1 cellular context compared by ENCODE assay signal in the genomic region with DNA sequence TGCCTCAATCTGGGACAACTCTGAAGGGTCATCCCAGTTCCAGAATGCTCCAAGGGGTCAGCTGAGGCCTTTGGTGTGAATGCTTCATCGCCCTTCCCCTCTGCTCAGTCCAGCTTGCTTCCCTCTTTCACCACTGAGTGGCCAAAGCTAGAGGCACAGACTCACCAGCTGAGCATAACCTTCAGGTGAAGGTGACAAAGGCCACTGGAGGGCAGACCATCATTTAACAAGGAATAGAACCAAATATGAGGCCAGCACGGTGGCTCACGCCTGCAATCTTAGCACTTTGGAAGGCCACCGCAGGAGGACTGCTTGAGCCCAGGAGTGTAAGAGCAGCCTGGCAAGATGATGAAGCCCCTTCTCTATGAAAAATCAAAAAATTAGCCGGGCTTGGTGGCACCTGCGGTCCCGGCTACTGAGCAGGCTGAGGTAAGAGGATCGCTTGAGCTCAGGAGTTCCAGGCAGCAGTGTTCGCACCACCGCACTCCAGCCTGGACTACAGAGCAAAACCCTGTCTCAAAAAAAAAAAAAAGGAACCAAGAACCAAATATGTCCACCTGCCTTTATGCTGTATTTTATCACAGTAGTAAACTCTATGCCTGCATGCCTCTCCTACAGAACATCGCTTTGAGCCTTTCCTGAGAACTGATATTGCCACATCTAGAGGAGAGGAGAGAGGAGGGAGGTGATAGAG.
TF ChIP-seq lines count a peak whose summit lies in the region.

No MANE protein-coding gene starts in this region.

TF ChIP-seq in GM12878, 131 proteins besides CTCF, POLR2A, EP300 and RAD21 (continued from another document):
- TF ChIP-seq, protein P1, sequence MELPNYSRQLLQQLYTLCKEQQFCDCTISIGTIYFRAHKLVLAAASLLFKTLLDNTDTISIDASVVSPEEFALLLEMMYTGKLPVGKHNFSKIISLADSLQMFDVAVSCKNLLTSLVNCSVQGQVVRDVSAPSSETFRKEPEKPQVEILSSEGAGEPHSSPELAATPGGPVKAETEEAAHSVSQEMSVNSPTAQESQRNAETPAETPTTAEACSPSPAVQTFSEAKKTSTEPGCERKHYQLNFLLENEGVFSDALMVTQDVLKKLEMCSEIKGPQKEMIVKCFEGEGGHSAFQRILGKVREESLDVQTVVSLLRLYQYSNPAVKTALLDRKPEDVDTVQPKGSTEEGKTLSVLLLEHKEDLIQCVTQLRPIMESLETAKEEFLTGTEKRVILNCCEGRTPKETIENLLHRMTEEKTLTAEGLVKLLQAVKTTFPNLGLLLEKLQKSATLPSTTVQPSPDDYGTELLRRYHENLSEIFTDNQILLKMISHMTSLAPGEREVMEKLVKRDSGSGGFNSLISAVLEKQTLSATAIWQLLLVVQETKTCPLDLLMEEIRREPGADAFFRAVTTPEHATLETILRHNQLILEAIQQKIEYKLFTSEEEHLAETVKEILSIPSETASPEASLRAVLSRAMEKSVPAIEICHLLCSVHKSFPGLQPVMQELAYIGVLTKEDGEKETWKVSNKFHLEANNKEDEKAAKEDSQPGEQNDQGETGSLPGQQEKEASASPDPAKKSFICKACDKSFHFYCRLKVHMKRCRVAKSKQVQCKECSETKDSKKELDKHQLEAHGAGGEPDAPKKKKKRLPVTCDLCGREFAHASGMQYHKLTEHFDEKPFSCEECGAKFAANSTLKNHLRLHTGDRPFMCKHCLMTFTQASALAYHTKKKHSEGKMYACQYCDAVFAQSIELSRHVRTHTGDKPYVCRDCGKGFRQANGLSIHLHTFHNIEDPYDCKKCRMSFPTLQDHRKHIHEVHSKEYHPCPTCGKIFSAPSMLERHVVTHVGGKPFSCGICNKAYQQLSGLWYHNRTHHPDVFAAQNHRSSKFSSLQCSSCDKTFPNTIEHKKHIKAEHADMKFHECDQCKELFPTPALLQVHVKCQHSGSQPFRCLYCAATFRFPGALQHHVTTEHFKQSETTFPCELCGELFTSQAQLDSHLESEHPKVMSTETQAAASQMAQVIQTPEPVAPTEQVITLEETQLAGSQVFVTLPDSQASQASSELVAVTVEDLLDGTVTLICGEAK (IDR thresholded peaks at IDR 0.05; ENCODE audit: borderline replicate concordance), result no peak
- no peak for TF ChIP-seq ZBED1 (IDR thresholded peaks at IDR 0.05; ENCODE audit: borderline replicate concordance)
- no peak for TF ChIP-seq ESRRA (IDR thresholded peaks at IDR 0.05; ENCODE audit: low read length)
- TF ChIP-seq MTA3 (IDR thresholded peaks at IDR 0.05; ENCODE audit: borderline replicate concordance, low read length), result no peak
- no peak for TF ChIP-seq ZNF24 (IDR thresholded peaks at IDR 0.05)
- TF ChIP-seq ZNF217 (IDR thresholded peaks at IDR 0.05), result no peak
